2 cellular contexts compared by ENCODE assay signal in the genomic region with DNA sequence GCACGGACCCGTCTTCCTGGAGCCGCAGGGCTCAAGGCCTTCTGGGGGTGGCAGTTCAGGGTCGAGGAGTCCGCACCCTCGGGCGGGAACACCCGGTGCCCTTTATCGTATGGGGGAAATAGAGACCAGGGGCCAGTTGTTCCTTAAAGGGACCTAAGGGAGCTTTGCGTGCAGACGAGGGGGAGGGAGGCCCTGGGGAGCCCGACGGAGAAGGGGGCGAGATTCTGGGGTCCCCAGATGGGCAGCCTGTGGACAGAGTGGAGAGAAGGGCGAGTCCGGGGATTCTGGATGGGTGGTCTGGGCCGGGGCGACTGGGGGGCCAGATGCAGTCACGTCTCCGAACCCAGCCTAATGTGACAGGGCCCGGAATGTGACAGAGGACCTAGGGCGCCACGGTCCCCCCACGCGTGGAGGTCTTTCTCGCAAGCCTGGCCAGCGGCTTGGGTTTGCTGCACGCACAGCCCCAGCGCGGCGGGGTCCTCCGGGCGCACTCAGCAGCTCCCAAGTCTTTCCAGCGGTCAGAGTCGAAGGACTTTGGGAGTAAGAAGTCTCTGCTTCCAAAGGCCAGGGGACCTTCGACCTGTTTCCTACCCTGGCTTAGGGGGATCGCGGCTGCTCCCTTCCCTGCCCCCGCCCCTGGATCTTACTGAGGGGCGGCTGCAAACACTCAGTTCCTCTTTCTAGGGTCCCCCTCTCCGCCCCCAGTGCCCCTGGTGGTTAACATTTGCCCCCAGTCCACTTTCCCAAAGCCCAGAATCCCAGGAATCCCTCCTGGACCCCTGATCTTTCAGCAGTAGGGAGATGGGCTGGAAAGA.
TF ChIP-seq lines count a peak whose summit lies in the region.

No MANE protein-coding gene starts in this region.

TF ChIP-seq in A549, 52 proteins besides CTCF, POLR2A, EP300 and RAD21:
- TF ChIP-seq, protein P1, sequence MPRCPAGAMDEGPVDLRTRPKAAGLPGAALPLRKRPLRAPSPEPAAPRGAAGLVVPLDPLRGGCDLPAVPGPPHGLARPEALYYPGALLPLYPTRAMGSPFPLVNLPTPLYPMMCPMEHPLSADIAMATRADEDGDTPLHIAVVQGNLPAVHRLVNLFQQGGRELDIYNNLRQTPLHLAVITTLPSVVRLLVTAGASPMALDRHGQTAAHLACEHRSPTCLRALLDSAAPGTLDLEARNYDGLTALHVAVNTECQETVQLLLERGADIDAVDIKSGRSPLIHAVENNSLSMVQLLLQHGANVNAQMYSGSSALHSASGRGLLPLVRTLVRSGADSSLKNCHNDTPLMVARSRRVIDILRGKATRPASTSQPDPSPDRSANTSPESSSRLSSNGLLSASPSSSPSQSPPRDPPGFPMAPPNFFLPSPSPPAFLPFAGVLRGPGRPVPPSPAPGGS (IDR thresholded peaks at IDR 0.05) = no peak
- TF ChIP-seq PBX3 (IDR thresholded peaks at IDR 0.05) = no peak
- TF ChIP-seq, protein P2, sequence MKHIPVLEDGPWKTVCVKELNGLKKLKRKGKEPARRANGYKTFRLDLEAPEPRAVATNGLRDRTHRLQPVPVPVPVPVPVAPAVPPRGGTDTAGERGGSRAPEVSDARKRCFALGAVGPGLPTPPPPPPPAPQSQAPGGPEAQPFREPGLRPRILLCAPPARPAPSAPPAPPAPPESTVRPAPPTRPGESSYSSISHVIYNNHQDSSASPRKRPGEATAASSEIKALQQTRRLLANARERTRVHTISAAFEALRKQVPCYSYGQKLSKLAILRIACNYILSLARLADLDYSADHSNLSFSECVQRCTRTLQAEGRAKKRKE (CRISPR knock-in tag; IDR thresholded peaks at IDR 0.05; ENCODE audit: low read depth) = no peak

TF ChIP-seq in H1, 55 proteins besides CTCF, POLR2A, EP300 and RAD21:
- no peak for TF ChIP-seq JUN (IDR thresholded peaks at IDR 0.05; ENCODE audit: low read depth, low read length)
- TF ChIP-seq HDAC2 (IDR thresholded peaks at IDR 0.05; ENCODE audit: borderline replicate concordance in 1 of 2, low read depth in 2 of 2, low read length in 2 of 2) = no peak
- TF ChIP-seq GTF2F1 (IDR thresholded peaks at IDR 0.05; ENCODE audit: borderline replicate concordance, low read depth, low read length) = no peak
- TF ChIP-seq JUND (IDR thresholded peaks at IDR 0.05; ENCODE audit: low read length) = no peak
- TF ChIP-seq SIRT6 (IDR thresholded peaks at IDR 0.05; ENCODE audit: low read length) = no peak
- TF ChIP-seq SP2 (IDR thresholded peaks at IDR 0.05; ENCODE audit: low read length) = no peak
- TF ChIP-seq RBBP5 (IDR thresholded peaks at IDR 0.05; ENCODE audit: borderline replicate concordance, low read depth, low read length) = no peak
- no peak for TF ChIP-seq BRCA1 (IDR thresholded peaks at IDR 0.05; ENCODE audit: low read depth, low read length)
- TF ChIP-seq CHD7 (IDR thresholded peaks at IDR 0.05; ENCODE audit: insufficient replicate concordance, low read length) = no peak
- TF ChIP-seq SUZ12 (IDR thresholded peaks at IDR 0.05; ENCODE audit: low read length) = no peak
- no peak for TF ChIP-seq NRF1 (IDR thresholded peaks at IDR 0.05; ENCODE audit: low read depth, low read length)
